Comparison of ENCODE assay signal across 8 cellular contexts in the genomic region with DNA sequence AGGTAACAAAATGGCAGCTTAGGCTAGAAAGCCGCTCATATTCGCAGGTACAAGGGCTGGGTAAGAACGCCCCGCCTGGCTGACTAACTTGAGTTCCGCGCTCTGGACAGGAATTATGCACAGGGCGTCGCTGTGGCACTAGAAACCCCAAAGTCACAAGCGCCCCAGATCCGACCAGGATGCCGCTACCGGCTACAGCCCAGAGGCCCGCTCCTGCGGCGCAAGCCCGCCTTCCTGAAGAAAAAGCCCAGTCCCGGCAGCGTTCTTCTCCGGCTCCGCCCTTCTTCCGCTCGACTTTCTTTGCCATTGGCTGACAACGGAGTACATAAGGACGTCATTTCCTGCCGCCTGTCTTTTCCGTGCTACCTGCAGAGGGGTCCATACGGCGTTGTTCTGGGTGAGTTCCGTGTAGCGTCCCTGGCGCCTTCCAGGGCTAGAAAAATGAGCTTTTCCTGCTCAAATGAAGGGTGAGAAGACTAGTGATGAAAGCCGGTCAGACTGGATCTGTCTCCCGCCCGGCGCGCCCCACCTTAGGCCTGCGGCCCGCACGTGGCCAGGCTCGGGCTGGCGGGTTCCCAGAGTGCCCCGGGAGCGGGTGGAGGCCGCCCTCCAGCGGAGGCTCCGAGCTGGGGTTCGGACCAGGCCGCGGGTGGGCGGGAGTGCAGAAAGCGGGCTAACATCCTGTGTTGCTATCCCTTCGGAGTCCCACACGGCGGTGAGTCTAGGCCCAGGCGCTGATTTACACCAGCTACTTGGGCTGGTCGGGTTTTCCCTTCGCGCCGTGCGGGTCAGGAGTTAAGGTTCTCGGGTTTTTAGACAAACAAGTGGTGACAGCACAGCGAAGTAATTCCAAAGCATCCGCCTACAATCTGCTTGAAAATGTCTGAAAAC. TPM values are rescaled to one million over a fixed set of nuclear protein-coding genes. Genes with fewer than 3 reads are reported as not detected.
DNase-seq lines count a peak whose midpoint lies in the region; ATAC-seq and TF ChIP-seq lines count a peak whose summit lies in the region.

Gene RPSA, plus strand, starts transcription at position 353 of the 891 bp plus-strand sequence. CDS start 934 bp downstream, outside the sequence.

- H3K4me3 Mint-ChIP-seq in CD14-positive monocyte = peak within 1 kb of the TSS; percentile 96 to 99
- H3K4me3 Mint-ChIP-seq in activated CD4-positive, alpha-beta T cell treated with anti-CD3 and anti-CD28 coated beads, Interleukin-2, amount 10 ng/mL, durations not matched to agents 7 days and 5 days = peak within 1 kb of the TSS; percentile 81

- peak within 1 kb of the TSS; percentile 92 to 98 (median 96) for H3K27ac Mint-ChIP-seq in CD14-positive monocyte
- peak within 1 kb of the TSS; percentile 94 for H3K27ac Mint-ChIP-seq in activated CD4-positive, alpha-beta T cell treated with anti-CD3 and anti-CD28 coated beads, Interleukin-2, amount 10 ng/mL, durations not matched to agents 7 days and 5 days

- POLR2A ChIA-PET in activated CD4-positive, alpha-beta T cell treated with anti-CD3 and anti-CD28 coated beads, Interleukin-2, amount 10 ng/mL, durations not matched to agents 7 days and 5 days (lab: Charles Lee) = interaction anchor here (1.7 kb wide), 1 partner anchor 8 kb away, joined by 9 read pairs; no protein-coding TSS in a partner anchor

- no peaks in the 10 kb centered on the region for H3K9me3 Mint-ChIP-seq in CD14-positive monocyte
- H3K9me3 Mint-ChIP-seq in activated CD4-positive, alpha-beta T cell treated with anti-CD3 and anti-CD28 coated beads, Interleukin-2, amount 10 ng/mL, durations not matched to agents 7 days and 5 days = no peaks in the 10 kb centered on the region

- intact Hi-C loops in CD14-positive monocyte (cut with micrococcal nuclease) = no loop called here
- intact Hi-C loops in left colon (cut with DNase I, micrococcal nuclease) = no loop called here

- peak; percentile 94 for DNase-seq in CD14-positive monocyte (ENCODE audit: low spot score)
- DNase-seq in NCI-H69 (lab: John Stamatoyannopoulos, UW) = peak; percentile 95
- peak; percentile 98 for DNase-seq in activated CD4-positive, alpha-beta T cell treated with anti-CD3 and anti-CD28 coated beads, Interleukin-2, amount 10 ng/mL, durations not matched to agents 7 days and 5 days
- peak; percentile 74 for DNase-seq in cortex of kidney (lab: John Stamatoyannopoulos, UW)
- DNase-seq in left colon = peak; percentile 95 to 98
- peak; percentile 97 for DNase-seq in stimulated activated CD4-positive, alpha-beta T cell treated with anti-CD3 and anti-CD28 coated beads, Interleukin-1b, Interleukin-23, amount 100 ng/mL, for 48 hours

- peaks cover 19% of the 10 kb centered on the region for H3K4me1 Mint-ChIP-seq in CD14-positive monocyte
- peaks cover 55% of the 10 kb centered on the region for H3K4me1 Mint-ChIP-seq in activated CD4-positive, alpha-beta T cell treated with anti-CD3 and anti-CD28 coated beads, Interleukin-2, amount 10 ng/mL, durations not matched to agents 7 days and 5 days

- TF ChIP-seq CTCF in CD14-positive monocyte (IDR thresholded peaks at IDR 0.05) = peak; percentile 17

- CTCF ChIA-PET in activated CD4-positive, alpha-beta T cell treated with anti-CD3 and anti-CD28 coated beads, Interleukin-2, amount 10 ng/mL, durations not matched to agents 7 days and 5 days (lab: Charles Lee) = interaction anchor here (1.0 to 5.0 kb wide), 10 partner anchors 9 to 347 kb away, joined by 3 to 26 read pairs (median 4); partner anchors contain the start of genes GORASP1 and TTC21A

- peak; percentile 87 for ATAC-seq in GM19351 (IDR thresholded peaks at IDR 0.05; ENCODE audit: unreplicated experiment)
- peak; percentile 96 for ATAC-seq in HG03521 (IDR thresholded peaks at IDR 0.05; ENCODE audit: unreplicated experiment)
- peak; percentile 89 for ATAC-seq in left colon

- peaks cover 0 to 1% (median 0%) of the 10 kb centered on the region in 3 donors for H3K27me3 Mint-ChIP-seq in CD14-positive monocyte (ENCODE audit: low read depth in 3 of 3)
- H3K27me3 Mint-ChIP-seq in activated CD4-positive, alpha-beta T cell treated with anti-CD3 and anti-CD28 coated beads, Interleukin-2, amount 10 ng/mL, durations not matched to agents 7 days and 5 days = no peaks in the 10 kb centered on the region

- peaks cover 27 to 40% of the 10 kb centered on the region in 2 donors for H3K36me3 Mint-ChIP-seq in CD14-positive monocyte
- H3K36me3 Mint-ChIP-seq in activated CD4-positive, alpha-beta T cell treated with anti-CD3 and anti-CD28 coated beads, Interleukin-2, amount 10 ng/mL, durations not matched to agents 7 days and 5 days (ENCODE audit: low read depth) = peaks cover 57% of the 10 kb centered on the region

RNA-seq across cellular contexts. Expression of gene RPSA, which starts in this region (rescaled TPM):
- polyA plus RNA-seq in CD14-positive monocyte = 100 to 1,000 TPM; 172 to 219 TPM
- total RNA-seq in activated CD4-positive, alpha-beta T cell treated with anti-CD3 and anti-CD28 coated beads, Interleukin-2, amount 10 ng/mL, durations not matched to agents 7 days and 5 days = 1,000 to 10,000 TPM; 1,760 to 1,774 TPM
- 100 to 1,000 TPM; 888 to 967 TPM for total RNA-seq in left colon

Comparison
In these comparisons a context has a peak if more than half of its experiments do, and no peak if none do; other contexts are left out.
1. Peak in every context shown above with its lines: DNase-seq and ATAC-seq.